Comparison of ENCODE assay signal across 8 cellular contexts in genomic region chr4:4248885-4249203, GRCh38. TPM values are rescaled to one million over a fixed set of nuclear protein-coding genes. Genes with fewer than 3 reads are reported as not detected.
DNase-seq lines count a peak whose midpoint lies in the region; ATAC-seq and TF ChIP-seq lines count a peak whose summit lies in the region.

No MANE protein-coding gene starts in this region.

- peak; percentile 11 for DNase-seq in NCI-H2227 (lab: John Stamatoyannopoulos, UW; ENCODE audit: unreplicated experiment)
- no peak for DNase-seq in NCI-H2227 treated with DMSO at 0.1 percent for 48 hours (lab: John Stamatoyannopoulos, UW)
- DNase-seq in activated CD8-positive, alpha-beta T cell treated with anti-CD3 and anti-CD28 coated beads for 36 hours, result peak; percentile 16
- no peak for DNase-seq in stomach
- no peak for DNase-seq in posterior vena cava (ENCODE audit: low spot score)
- no peak for DNase-seq in A172 (ENCODE audit: low spot score)

- no peak overlapping the region for H3K27ac ChIP-seq in iPS-18a (ENCODE audit: low read length)
- H3K27ac ChIP-seq in stomach, result peak overlapping the region; percentile 88 to 99 (median 95)

- H3K4me1 Mint-ChIP-seq in activated CD8-positive, alpha-beta T cell treated with anti-CD3 and anti-CD28 coated beads for 36 hours (ENCODE audit: low read depth), result peaks cover 25% of the 10 kb centered on the region

- H3K9me3 ChIP-seq in iPS-18a (ENCODE audit: control insufficient read depth, low read depth, low read length) (no peaks in the 10 kb centered on the region), stomach (no peaks in the 10 kb centered on the region)

- POLR2A ChIA-PET in activated CD8-positive, alpha-beta T cell treated with anti-CD3 and anti-CD28 coated beads for 36 hours (lab: Charles Lee), result interaction anchor here (0.7 to 1.4 kb wide), 7 partner anchors 37 to 271 kb away, joined by 3 to 5 read pairs (median 3); partner anchors contain the start of genes LYAR and ZBTB49

- peaks cover 4% of the 10 kb centered on the region for H3K4me1 ChIP-seq in iPS-18a (ENCODE audit: control insufficient read depth, low read depth, low read length)
- peaks cover 7 to 42% (median 27%) of the 10 kb centered on the region in 4 donors for H3K4me1 ChIP-seq in stomach

- CTCF ChIA-PET in activated CD8-positive, alpha-beta T cell treated with anti-CD3 and anti-CD28 coated beads for 36 hours (lab: Charles Lee), result interaction anchor here (0.9 to 1.9 kb wide), 7 partner anchors 11 to 95 kb away, joined by 3 to 14 read pairs (median 4); no protein-coding TSS in a partner anchor

- no peak for TF ChIP-seq EP300 in stomach (IDR thresholded peaks at IDR 0.05)

- peak overlapping the region; percentile 94 for H3K4me3 ChIP-seq in iPS-18a (ENCODE audit: low read length)
- H3K4me3 ChIP-seq in stomach, result peak overlapping the region; percentile 69 to 83 (median 80)

- no peak for TF ChIP-seq CTCF in activated CD8-positive, alpha-beta T cell treated with anti-CD3 and anti-CD28 coated beads for 36 hours (IDR thresholded peaks at IDR 0.05)
- no peak for TF ChIP-seq CTCF in stomach (IDR thresholded peaks at IDR 0.05)

- peaks cover 18% of the 10 kb centered on the region for H3K36me3 ChIP-seq in iPS-18a (ENCODE audit: control insufficient read depth, low read depth, low read length)
- H3K36me3 ChIP-seq in stomach, result peaks cover 16 to 22% (median 20%) of the 10 kb centered on the region in 4 donors

- no peaks in the 10 kb centered on the region for H3K9me3 Mint-ChIP-seq in activated CD8-positive, alpha-beta T cell treated with anti-CD3 and anti-CD28 coated beads for 36 hours

- peak overlapping the region; percentile 98 for H3K27ac Mint-ChIP-seq in activated CD8-positive, alpha-beta T cell treated with anti-CD3 and anti-CD28 coated beads for 36 hours

- H3K4me3 Mint-ChIP-seq in activated CD8-positive, alpha-beta T cell treated with anti-CD3 and anti-CD28 coated beads for 36 hours, result peak overlapping the region; percentile 98

- H3K27me3 ChIP-seq in iPS-18a (ENCODE audit: control insufficient read depth, insufficient read depth, low read length), result no peaks in the 10 kb centered on the region
- H3K27me3 ChIP-seq in stomach, result peaks cover 0 to 5% (median 0%) of the 10 kb centered on the region in 3 donors

- no peak for TF ChIP-seq POLR2A in stomach (IDR thresholded peaks at IDR 0.05)

- no peaks in the 10 kb centered on the region for H3K27me3 Mint-ChIP-seq in activated CD8-positive, alpha-beta T cell treated with anti-CD3 and anti-CD28 coated beads for 36 hours

- peaks cover 15% of the 10 kb centered on the region for H3K36me3 Mint-ChIP-seq in activated CD8-positive, alpha-beta T cell treated with anti-CD3 and anti-CD28 coated beads for 36 hours (ENCODE audit: low read depth)

- intact Hi-C loops in activated CD8-positive, alpha-beta T cell treated with anti-CD3 and anti-CD28 coated beads for 36 hours (cut with micrococcal nuclease), result no loop called here
- intact Hi-C loops in stomach (cut with DNase I; ENCODE audit: low total_unique reads) (no loop called here), posterior vena cava (cut with DNase I) (no loop called here)

- 6 to 27% (median 16%) methylated on average over 10 of the region's 10 CpGs for WGBS in stomach, 5 donors

- peak overlapping the region; percentile 88 for H3K9ac ChIP-seq in iPS-18a (ENCODE audit: low read length)

- no peak for ATAC-seq in activated CD8-positive, alpha-beta T cell treated with anti-CD3 and anti-CD28 coated beads for 36 hours
- no peak for ATAC-seq in GM21619 (IDR thresholded peaks at IDR 0.05; ENCODE audit: unreplicated experiment)

RNA-seq across cellular contexts. Expression of gene TMEM128, which starts 0.8 kb away (rescaled TPM):
- 10 to 100 TPM; 19.4 to 20.6 TPM for total RNA-seq in activated CD8-positive, alpha-beta T cell treated with anti-CD3 and anti-CD28 coated beads for 36 hours
- 10 to 100 TPM in 3 of 5 donors, 1 to 10 TPM in 1, under 1 TPM in 1; 0.29 to 46.3 (median 19.0) TPM for total RNA-seq in stomach
- 10 to 100 TPM; 14.9 to 18.5 (median 18.1) TPM for polyA plus RNA-seq in stomach
- total RNA-seq in posterior vena cava, result 10 to 100 TPM; 15.6 to 19.1 TPM
- total RNA-seq in A172 (2014; rRNA removed; shearing (Covaris generic)), result 26.5 and 29.5 TPM in 2 replicates

RNA-seq across cellular contexts. Expression of gene OTOP1, which starts 22.1 kb away (rescaled TPM):
- total RNA-seq in activated CD8-positive, alpha-beta T cell treated with anti-CD3 and anti-CD28 coated beads for 36 hours, result not detected
- total RNA-seq in stomach (not detected), posterior vena cava (not detected)
- not detected for polyA plus RNA-seq in stomach
- not detected in 2 replicates for total RNA-seq in A172 (2014; rRNA removed; shearing (Covaris generic))

RNA-seq across cellular contexts. Expression of gene LYAR, which starts 41.1 kb away (rescaled TPM):
- total RNA-seq in activated CD8-positive, alpha-beta T cell treated with anti-CD3 and anti-CD28 coated beads for 36 hours, result 10 to 100 TPM; 69.4 to 78.4 TPM
- 10 to 100 TPM in 1 of 5 donors, 1 to 10 TPM in 3, under 1 TPM in 1; 0.87 to 17.4 (median 8.1) TPM for total RNA-seq in stomach
- 10 to 100 TPM in 2 of 3 donors, 1 to 10 TPM in 1; 7.3 to 23.8 (median 13.0) TPM for polyA plus RNA-seq in stomach
- total RNA-seq in posterior vena cava, result 10 to 100 TPM in 1 of 2 donors, 1 to 10 TPM in 1; 8.4 to 14.1 TPM
- 38.1 and 54.5 TPM in 2 replicates for total RNA-seq in A172 (2014; rRNA removed; shearing (Covaris generic))

RNA-seq across cellular contexts. Expression of gene ZBTB49, which starts 41.2 kb away (rescaled TPM):
- total RNA-seq in activated CD8-positive, alpha-beta T cell treated with anti-CD3 and anti-CD28 coated beads for 36 hours, result 1 to 10 TPM; 4.8 to 6.3 TPM
- total RNA-seq in stomach (1 to 10 TPM in 3 of 5 donors, under 1 TPM in 1, not detected in 1; 0.29 to 7.6 (median 6.6) TPM), posterior vena cava (1 to 10 TPM; 4.8 to 8.7 TPM)
- 1 to 10 TPM; 1.2 to 2.7 (median 2.1) TPM for polyA plus RNA-seq in stomach
- 0.91 and 6.3 TPM in 2 replicates for total RNA-seq in A172 (2014; rRNA removed; shearing (Covaris generic))

Comparison
In these comparisons a context has a peak if more than half of its experiments do, and no peak if none do; other contexts are left out.
1. DNase-seq: peak in NCI-H2227 (single experiment) and activated CD8-positive, alpha-beta T cell treated with anti-CD3 and anti-CD28 coated beads for 36 hours (single experiment); none in NCI-H2227 treated with DMSO at 0.1 percent for 48 hours (single experiment), stomach (single experiment), posterior vena cava (single experiment) and A172 (single experiment).